8 cellular contexts compared by ENCODE assay signal in genomic region chr14:105045710-105046326, GRCh38. TPM values are rescaled to one million over a fixed set of nuclear protein-coding genes. Genes with fewer than 3 reads are reported as not detected.
DNase-seq lines count a peak whose midpoint lies in the region; ATAC-seq, FAIRE-seq and TF ChIP-seq lines count a peak whose summit lies in the region.

No MANE protein-coding gene starts in this region.

- H3K4me1 ChIP-seq in HepG2 (ENCODE audit: insufficient read depth, low read length): peaks cover 12% of the 10 kb centered on the region

- 2% methylated on average over 10 of the region's 42 CpGs for WGBS in HepG2 (ENCODE audit: low lambda C conversion rate)

- ATAC-seq in GM18909 (IDR thresholded peaks at IDR 0.05; ENCODE audit: poor library complexity, unreplicated experiment): peak; percentile 67
- peak; percentile 55 for ATAC-seq in HG03460 (IDR thresholded peaks at IDR 0.05; ENCODE audit: unreplicated experiment)
- ATAC-seq in HepG2: peak; percentile 81

- no peaks in the 10 kb centered on the region for H3K9me3 Mint-ChIP-seq in activated CD4-positive, alpha-beta T cell treated with anti-CD3 and anti-CD28 coated beads, Interleukin-2, amount 10 ng/mL, durations not matched to agents 24 days and 14 days

- in situ Hi-C loops in ACHN (cut with HindIII; ENCODE audit: low pct_ligation_motif_present, low pct_unique_long_range_greater_than_20kb, low sequenced_read_pairs): no loop called here
- in situ Hi-C loops in HepG2 (cut with HindIII; ENCODE audit: extremely low pct_ligation_motif_present, low pct_unique_long_range_greater_than_20kb): loop anchor here (5.0 kb wide), 1 partner anchor 74 kb away; no protein-coding TSS in a partner anchor

- TF ChIP-seq EP300 in HepG2 (IDR thresholded peaks at IDR 0.05; ENCODE audit: low read depth in 2 of 2, low read length in 2 of 2): no peak
- no peak for TF ChIP-seq EP300 in HepG2 (CRISPR knock-in tag; IDR thresholded peaks at IDR 0.05; ENCODE audit: borderline replicate concordance)

- TF ChIP-seq CTCF in HepG2 (CRISPR knock-in tag; IDR thresholded peaks at IDR 0.05): peak; percentile 98

- no peak overlapping the region for H3K27ac ChIP-seq in HepG2 (ENCODE audit: extremely low read length, insufficient read depth, low read length)

- BruUV-seq in HepG2 (replicated peaks; lab: Mats Ljungman, UMichigan): no TSS peak

- H3K9ac ChIP-seq in HepG2 (ENCODE audit: insufficient read depth, low read depth, low read length): no peak overlapping the region

- no peaks in the 10 kb centered on the region for H3K9me3 ChIP-seq in HepG2 (ENCODE audit: low read length)

- no peaks in the 10 kb centered on the region for H3K79me2 ChIP-seq in HepG2 (ENCODE audit: insufficient read depth, low read length)

- no peaks in the 10 kb centered on the region for H4K20me1 ChIP-seq in HepG2 (ENCODE audit: insufficient read depth, low read length)

- peak; percentile 100 for TF ChIP-seq RAD21 in HepG2 (CRISPR knock-in tag; IDR thresholded peaks at IDR 0.05)

- intact Hi-C loops in activated CD4-positive, alpha-beta T cell treated with anti-CD3 and anti-CD28 coated beads, Interleukin-2, amount 10 ng/mL, durations not matched to agents 24 days and 14 days (cut with micrococcal nuclease): loop anchor here (1.0 kb wide), 3 partner anchors 25 to 150 kb away; partner anchors contain the start of gene CDCA4
- intact Hi-C loops in HepG2 (cut with micrococcal nuclease; ENCODE audit: unreplicated experiment): loop anchor here (1.0 to 2.0 kb wide), 2 partner anchors 25 to 70 kb away; partner anchors contain the start of gene CDCA4

- no peak overlapping the region for H2AFZ ChIP-seq in HepG2 (ENCODE audit: low read length)

- H3K27me3 ChIP-seq in HepG2 (ENCODE audit: control insufficient read depth in 1 of 2, insufficient read depth in 2 of 2, low read length in 2 of 2): peaks cover 1 to 38% of the 10 kb centered on the region in 2 experiments; a peak in 4 of 5 replicates

- DNase-seq in ACHN: peak; percentile 80
- DNase-seq in NCI-H748 (lab: John Stamatoyannopoulos, UW; ENCODE audit: unreplicated experiment): peak; percentile 80
- peak; percentile 98 for DNase-seq in activated CD4-positive, alpha-beta T cell treated with anti-CD3 and anti-CD28 coated beads, Interleukin-2, amount 10 ng/mL, durations not matched to agents 24 days and 14 days
- DNase-seq in cerebellum (ENCODE audit: low spot score): peak; percentile 88
- DNase-seq in HepG2 (ENCODE audit: low spot score): peak; percentile 58
- DNase-seq in stimulated activated CD4-positive, alpha-beta T cell treated with anti-CD3 and anti-CD28 coated beads, TNF-alpha, amount 100 ng/mL, for 24 hours (ENCODE audit: low read depth in 3 of 3): peak; percentile 86 to 90 (median 88)

- TF ChIP-seq POLR2A in HepG2 (IDR thresholded peaks at IDR 0.05; ENCODE audit: insufficient read depth in 1 of 2, low read depth in 2 of 2, low read length in 2 of 2): no peak

- H3K4me2 ChIP-seq in HepG2 (ENCODE audit: low read depth, low read length): peak overlapping the region; percentile 44

- H3K4me1 Mint-ChIP-seq in activated CD4-positive, alpha-beta T cell treated with anti-CD3 and anti-CD28 coated beads, Interleukin-2, amount 10 ng/mL, durations not matched to agents 24 days and 14 days: peaks cover 9% of the 10 kb centered on the region

- FAIRE-seq in HepG2 (lab: Jason Lieb, UNC): peak; percentile 56

- CTCF ChIA-PET in HepG2 (lab: Yijun Ruan, JAX; ENCODE audit: low intra/inter-chr PET ratio, low total read pairs): interaction anchor here (0.9 to 4.5 kb wide), 11 partner anchors 24 to 151 kb away, joined by 3 to 146 read pairs (median 5); partner anchors contain the start of genes AHNAK2 and CDCA4

- H3K27me3 Mint-ChIP-seq in activated CD4-positive, alpha-beta T cell treated with anti-CD3 and anti-CD28 coated beads, Interleukin-2, amount 10 ng/mL, durations not matched to agents 24 days and 14 days: peaks cover 3% of the 10 kb centered on the region

- H3K36me3 Mint-ChIP-seq in activated CD4-positive, alpha-beta T cell treated with anti-CD3 and anti-CD28 coated beads, Interleukin-2, amount 10 ng/mL, durations not matched to agents 24 days and 14 days (ENCODE audit: low read depth): peaks cover 5% of the 10 kb centered on the region

- H3K4me3 ChIP-seq in HepG2 (replicated peaks in 1 of 3; ENCODE audit: insufficient read depth in 1 of 3, low read depth in 2 of 3, low read length in 3 of 3): peak overlapping the region in 1 of 3 experiments; percentile 37; a peak in 1 of 6 replicates

- no peak overlapping the region for H3K4me3 Mint-ChIP-seq in activated CD4-positive, alpha-beta T cell treated with anti-CD3 and anti-CD28 coated beads, Interleukin-2, amount 10 ng/mL, durations not matched to agents 24 days and 14 days

- H3K36me3 ChIP-seq in HepG2 (replicated peaks in 1 of 2; ENCODE audit: control insufficient read depth in 1 of 2, insufficient read depth in 2 of 2, low read length in 2 of 2): no peaks in the 10 kb centered on the region

- H3K27ac Mint-ChIP-seq in activated CD4-positive, alpha-beta T cell treated with anti-CD3 and anti-CD28 coated beads, Interleukin-2, amount 10 ng/mL, durations not matched to agents 24 days and 14 days: peak overlapping the region; percentile 44

- POLR2A ChIA-PET in HepG2 (lab: Yijun Ruan, JAX): interaction anchor here (0.9 to 2.2 kb wide), 2 partner anchors 25 to 73 kb away, joined by 3 to 7 read pairs; partner anchors contain the start of gene CDCA4

TF ChIP-seq in HepG2, 621 proteins besides CTCF, POLR2A, EP300 and RAD21 (continues in another document):
- no peak; the same call in 1 of the 2 replicates for TF ChIP-seq ZNF232 (CRISPR knock-in tag; IDR thresholded peaks at IDR 0.05; ENCODE audit: borderline replicate concordance)

RNA-seq across cellular contexts. Expression of gene GPR132, which starts 19.4 kb away (rescaled TPM):
- total RNA-seq in activated CD4-positive, alpha-beta T cell treated with anti-CD3 and anti-CD28 coated beads, Interleukin-2, amount 10 ng/mL, durations not matched to agents 24 days and 14 days: 25.8 and 31.5 TPM in 2 replicates
- 1.7 TPM for total RNA-seq in cerebellum
- total RNA-seq in HepG2 (2016; rRNA removed; fragmentation: Illumina TruSeq; extraction: Trizol): not detected in 2 replicates
- not detected in 2 replicates for total RNA-seq in HepG2 (2016; cell fraction: cytosol; rRNA removed; fragmentation: Illumina TruSeq; extraction: Trizol; ENCODE audit: low read depth)
- total RNA-seq in HepG2 (2016; cell fraction: insoluble cytoplasmic fraction; rRNA removed; fragmentation: Illumina TruSeq; extraction: Trizol): not detected in 2 replicates
- total RNA-seq in HepG2 (2016; cell fraction: membrane; rRNA removed; fragmentation: Illumina TruSeq; extraction: Trizol): not detected in 2 replicates
- not detected in 2 replicates for total RNA-seq in HepG2 (2016; cell fraction: nucleus; rRNA removed; fragmentation: Illumina TruSeq; extraction: Trizol)
- not detected in 2 replicates for polyA plus RNA-seq in HepG2 (2011; rRNA removed)
- polyA plus RNA-seq in HepG2 (2011; cell fraction: cytosol; rRNA removed): not detected in 2 replicates
- polyA plus RNA-seq in HepG2 (2011; cell fraction: nucleus; rRNA removed): 0.05 TPM in 1 of 2 replicates, not detected in the other
- polyA plus RNA-seq in HepG2 (2012): not detected in 2 replicates
- not detected in 2 replicates for polyA plus RNA-seq in HepG2 (2016; cell fraction: cytosol; fragmentation: Illumina TruSeq; extraction: Trizol; ENCODE audit: low read depth)
- polyA plus RNA-seq in HepG2 (2016; cell fraction: insoluble cytoplasmic fraction; fragmentation: Illumina TruSeq; extraction: Trizol; ENCODE audit: low read depth): not detected in 2 replicates
- polyA plus RNA-seq in HepG2 (2016; cell fraction: membrane; fragmentation: Illumina TruSeq; extraction: Trizol; ENCODE audit: low read depth): not detected in 2 replicates
- not detected in 2 replicates for polyA plus RNA-seq in HepG2 (2016; cell fraction: nucleus; fragmentation: Illumina TruSeq; extraction: Trizol; ENCODE audit: insufficient read depth, low read depth)
- 0.09 TPM in 1 of 2 replicates, not detected in the other for polyA minus RNA-seq in HepG2 (2011; rRNA and poly(A)+ RNA removed; ENCODE audit: low replicate concordance)
- polyA minus RNA-seq in HepG2 (2011; cell fraction: cytosol; rRNA and poly(A)+ RNA removed): not detected in 2 replicates
- not detected in 2 replicates for polyA minus RNA-seq in HepG2 (2011; cell fraction: nucleus; rRNA and poly(A)+ RNA removed)

RNA-seq across cellular contexts. Expression of gene CDCA4, which starts 24.9 kb away (rescaled TPM):
- 64.6 and 66.3 TPM in 2 replicates for total RNA-seq in activated CD4-positive, alpha-beta T cell treated with anti-CD3 and anti-CD28 coated beads, Interleukin-2, amount 10 ng/mL, durations not matched to agents 24 days and 14 days
- total RNA-seq in cerebellum (15.6 TPM), HepG2 (2016; rRNA removed; fragmentation: Illumina TruSeq; extraction: Trizol) (42.1 and 43.1 TPM in 2 replicates)
- total RNA-seq in HepG2 (2016; cell fraction: cytosol; rRNA removed; fragmentation: Illumina TruSeq; extraction: Trizol; ENCODE audit: low read depth): 9.0 and 12.4 TPM in 2 replicates
- total RNA-seq in HepG2 (2016; cell fraction: insoluble cytoplasmic fraction; rRNA removed; fragmentation: Illumina TruSeq; extraction: Trizol): 41.3 and 41.8 TPM in 2 replicates
- 34.3 and 35.7 TPM in 2 replicates for total RNA-seq in HepG2 (2016; cell fraction: membrane; rRNA removed; fragmentation: Illumina TruSeq; extraction: Trizol)
- 19.4 and 21.5 TPM in 2 replicates for total RNA-seq in HepG2 (2016; cell fraction: nucleus; rRNA removed; fragmentation: Illumina TruSeq; extraction: Trizol)
- 17.7 and 19.7 TPM in 2 replicates for polyA plus RNA-seq in HepG2 (2011; rRNA removed)
- 13.7 and 20.7 TPM in 2 replicates for polyA plus RNA-seq in HepG2 (2011; cell fraction: cytosol; rRNA removed)
- polyA plus RNA-seq in HepG2 (2011; cell fraction: nucleus; rRNA removed): 8.9 and 10.9 TPM in 2 replicates
- 11.9 and 18.4 TPM in 2 replicates for polyA plus RNA-seq in HepG2 (2012)
- polyA plus RNA-seq in HepG2 (2016; cell fraction: cytosol; fragmentation: Illumina TruSeq; extraction: Trizol; ENCODE audit: low read depth): 7.6 and 8.1 TPM in 2 replicates
- polyA plus RNA-seq in HepG2 (2016; cell fraction: insoluble cytoplasmic fraction; fragmentation: Illumina TruSeq; extraction: Trizol; ENCODE audit: low read depth): 44.8 and 50.0 TPM in 2 replicates
- 24.5 and 25.1 TPM in 2 replicates for polyA plus RNA-seq in HepG2 (2016; cell fraction: membrane; fragmentation: Illumina TruSeq; extraction: Trizol; ENCODE audit: low read depth)
- 33.7 and 34.8 TPM in 2 replicates for polyA plus RNA-seq in HepG2 (2016; cell fraction: nucleus; fragmentation: Illumina TruSeq; extraction: Trizol; ENCODE audit: insufficient read depth, low read depth)
- polyA minus RNA-seq in HepG2 (2011; rRNA and poly(A)+ RNA removed; ENCODE audit: low replicate concordance): 30.0 and 31.4 TPM in 2 replicates
- 11.2 and 15.5 TPM in 2 replicates for polyA minus RNA-seq in HepG2 (2011; cell fraction: cytosol; rRNA and poly(A)+ RNA removed)
- 6.6 and 8.0 TPM in 2 replicates for polyA minus RNA-seq in HepG2 (2011; cell fraction: nucleus; rRNA and poly(A)+ RNA removed)
